8 cellular contexts compared by ENCODE assay signal in genomic region chr2:191151315-191151698, GRCh38. TPM values are rescaled to one million over a fixed set of nuclear protein-coding genes. Genes with fewer than 3 reads are reported as not detected.
DNase-seq lines count a peak whose midpoint lies in the region; ATAC-seq, FAIRE-seq and TF ChIP-seq lines count a peak whose summit lies in the region.

No MANE protein-coding gene starts in this region.

- CTCF ChIA-PET in activated CD8-positive, alpha-beta T cell treated with anti-CD3 and anti-CD28 coated beads, Interleukin-2, amount 10 ng/mL, durations not matched to agents 7 days and 5 days (lab: Charles Lee) = interaction anchor here (1.5 to 20.5 kb wide), 4 partner anchors 25 to 96 kb away, joined by 3 to 1116 read pairs (median 6); no protein-coding TSS in a partner anchor

- peak overlapping the region; percentile 92 for H3K4me3 Mint-ChIP-seq in activated CD8-positive, alpha-beta T cell treated with anti-CD3 and anti-CD28 coated beads, Interleukin-2, amount 10 ng/mL, durations not matched to agents 7 days and 5 days

- no peaks in the 10 kb centered on the region for H3K9me3 ChIP-seq in keratinocyte (ENCODE audit: control insufficient read depth, low read depth, low read length)
- no peaks in the 10 kb centered on the region for H3K9me3 ChIP-seq in thymus (ENCODE audit: control insufficient read depth)
- H3K9me3 ChIP-seq in adrenal gland (replicated peaks in 1 of 3) = no peaks in the 10 kb centered on the region

- no peak for TF ChIP-seq POLR2A in adrenal gland (IDR thresholded peaks at IDR 0.05)

- H3K36me3 ChIP-seq in keratinocyte (ENCODE audit: control insufficient read depth in 2 of 2, extremely low read depth in 1 of 2, insufficient read depth in 2 of 2, low read length in 2 of 2) (no peaks in the 10 kb centered on the region), thymus (ENCODE audit: control insufficient read depth, insufficient read depth) (no peaks in the 10 kb centered on the region), adrenal gland (replicated peaks in 1 of 2) (no peaks in the 10 kb centered on the region)

- peak; percentile 75 for DNase-seq in activated CD8-positive, alpha-beta memory T cell treated with anti-CD3 and anti-CD28 coated beads, Interleukin-2, amount 50 U/mL, for 48 hours
- no peak for DNase-seq in activated CD8-positive, alpha-beta memory T cell treated with anti-CD3 and anti-CD28 coated beads for 24 hours
- DNase-seq in activated CD8-positive, alpha-beta T cell treated with anti-CD3 and anti-CD28 coated beads, Interleukin-2, amount 10 ng/mL, durations not matched to agents 7 days and 5 days = no peak
- DNase-seq in keratinocyte (ENCODE audit: low read depth, low spot score) = no peak
- DNase-seq in adrenal gland = no peak
- DNase-seq in GM20000 (ENCODE audit: low spot score) = no peak

- no peaks in the 10 kb centered on the region for H3K27me3 Mint-ChIP-seq in activated CD8-positive, alpha-beta T cell treated with anti-CD3 and anti-CD28 coated beads, Interleukin-2, amount 10 ng/mL, durations not matched to agents 7 days and 5 days (ENCODE audit: low read depth)

- H3K4me2 ChIP-seq in keratinocyte (ENCODE audit: control insufficient read depth, extremely low read depth, insufficient read depth, low read depth, low read length) = peak overlapping the region; percentile 93

- 96% methylated on average over 6 of the region's 6 CpGs for WGBS in thymus
- 87 to 92% (median 88%) methylated on average over 6 of the region's 6 CpGs for WGBS in adrenal gland, 4 donors

- dilution Hi-C loops in keratinocyte (cut with MboI; ENCODE audit: extremely low pct_ligation_motif_present, low sequenced_read_pairs) = no loop called here

- H3K9ac ChIP-seq in keratinocyte (ENCODE audit: control insufficient read depth, extremely low read depth, insufficient read depth, low read length) = no peak overlapping the region

- H3K27ac ChIP-seq in keratinocyte (ENCODE audit: control insufficient read depth, insufficient read depth, low read length) = no peak overlapping the region
- H3K27ac ChIP-seq in thymus (ENCODE audit: low read depth) = peak overlapping the region; percentile 74
- H3K27ac ChIP-seq in adrenal gland = peak overlapping the region in 2 of 5 donors; percentile 41 to 73

- no peaks in the 10 kb centered on the region for H3K9me3 Mint-ChIP-seq in activated CD8-positive, alpha-beta T cell treated with anti-CD3 and anti-CD28 coated beads, Interleukin-2, amount 10 ng/mL, durations not matched to agents 7 days and 5 days (ENCODE audit: insufficient read depth)

- FAIRE-seq in keratinocyte (lab: Jason Lieb, UNC) = no peak

- POLR2A ChIA-PET in activated CD8-positive, alpha-beta T cell treated with anti-CD3 and anti-CD28 coated beads, Interleukin-2, amount 10 ng/mL, durations not matched to agents 7 days and 5 days (lab: Charles Lee) = interaction anchor here (0.8 to 5.0 kb wide), 14 partner anchors 8 to 526 kb away, joined by 3 to 165 read pairs (median 8); partner anchors contain the start of genes NABP1 and STAT1

- peaks cover 37% of the 10 kb centered on the region for H3K36me3 Mint-ChIP-seq in activated CD8-positive, alpha-beta T cell treated with anti-CD3 and anti-CD28 coated beads, Interleukin-2, amount 10 ng/mL, durations not matched to agents 7 days and 5 days (ENCODE audit: low read depth)

- peaks cover 73% of the 10 kb centered on the region for H3K4me1 Mint-ChIP-seq in activated CD8-positive, alpha-beta T cell treated with anti-CD3 and anti-CD28 coated beads, Interleukin-2, amount 10 ng/mL, durations not matched to agents 7 days and 5 days (ENCODE audit: low read depth)

- no peak for TF ChIP-seq CTCF in keratinocyte (optimal IDR thresholded peaks at IDR 0.05 in 1 of 3, IDR thresholded peaks at IDR 0.05 in 1 of 3, conservative IDR thresholded peaks at IDR 0.05 in 1 of 3; ENCODE audit: extremely low read depth in 1 of 3, insufficient read depth in 2 of 3, low read length in 3 of 3)
- no peak for TF ChIP-seq CTCF in adrenal gland (IDR thresholded peaks at IDR 0.05)
- TF ChIP-seq CTCF in GM20000 (IDR thresholded peaks at IDR 0.05; ENCODE audit: extremely low read depth, missing control alignments) = no peak

- peaks cover 6% of the 10 kb centered on the region for H3K4me1 ChIP-seq in keratinocyte (ENCODE audit: control insufficient read depth, extremely low read depth, insufficient read depth, low read length)
- H3K4me1 ChIP-seq in thymus (ENCODE audit: control insufficient read depth, insufficient read depth, low read length) = peaks cover 9% of the 10 kb centered on the region
- H3K4me1 ChIP-seq in adrenal gland (replicated peaks in 1 of 2) = no peaks in the 10 kb centered on the region

- peak overlapping the region; percentile 94 for H2AFZ ChIP-seq in keratinocyte (ENCODE audit: control insufficient read depth, low read length)

- H3K9me1 ChIP-seq in keratinocyte (ENCODE audit: control insufficient read depth, extremely low read depth, insufficient read depth, low read length) = no peaks in the 10 kb centered on the region

- peak overlapping the region; percentile 97 for H3K27ac Mint-ChIP-seq in activated CD8-positive, alpha-beta T cell treated with anti-CD3 and anti-CD28 coated beads, Interleukin-2, amount 10 ng/mL, durations not matched to agents 7 days and 5 days

- H4K20me1 ChIP-seq in keratinocyte (ENCODE audit: control insufficient read depth, extremely low read depth, insufficient read depth, low read length) = no peaks in the 10 kb centered on the region

- ATAC-seq in activated CD8-positive, alpha-beta T cell treated with anti-CD3 and anti-CD28 coated beads, Interleukin-2, amount 10 ng/mL, durations not matched to agents 7 days and 5 days = peak; percentile 7
- ATAC-seq in HG03095 (IDR thresholded peaks at IDR 0.05; ENCODE audit: unreplicated experiment) = no peak

- H3K4me3 ChIP-seq in keratinocyte (ENCODE audit: control insufficient read depth in 2 of 3, extremely low read depth in 1 of 3, insufficient read depth in 2 of 3, low read depth in 1 of 3, low read length in 3 of 3) (peak overlapping the region in 2 of 3 experiments; percentile 41 to 85), thymus (ENCODE audit: low read length) (peak overlapping the region; percentile 68), adrenal gland (peak overlapping the region in 1 of 4 donors; percentile 53)

- H3K27me3 ChIP-seq in keratinocyte (ENCODE audit: control insufficient read depth, extremely low read depth, insufficient read depth, low read length) (no peaks in the 10 kb centered on the region), thymus (ENCODE audit: control insufficient read depth, insufficient read depth) (no peaks in the 10 kb centered on the region), adrenal gland (no peaks in the 10 kb centered on the region)

- intact Hi-C loops in adrenal gland (cut with DNase I) = loop anchor here in 1 of 2 donors (10.0 kb wide), 1 partner anchor 97 kb away; no protein-coding TSS in a partner anchor

- H3K79me2 ChIP-seq in keratinocyte (ENCODE audit: control insufficient read depth, insufficient read depth, low read length) = no peaks in the 10 kb centered on the region

RNA-seq across cellular contexts. Expression of gene STAT4, which starts 0.5 kb away (rescaled TPM):
- total RNA-seq in activated CD8-positive, alpha-beta T cell treated with anti-CD3 and anti-CD28 coated beads, Interleukin-2, amount 10 ng/mL, durations not matched to agents 7 days and 5 days = 100 to 1,000 TPM; 154 to 157 TPM
- polyA plus RNA-seq in keratinocyte (1.6 to 3.3 TPM (median 2.0 TPM) in 3 replicates), thymus (13.9 TPM), adrenal gland (1 to 10 TPM; 1.8 to 5.1 (median 4.1) TPM)
- polyA plus RNA-seq in keratinocyte (2011; ENCODE audit: low read depth) = 0.40 TPM
- 1.8 and 3.0 TPM in 2 replicates for polyA plus RNA-seq in keratinocyte (2011; cell fraction: cytosol; rRNA removed)
- 3.0 and 3.1 TPM in 2 replicates for polyA plus RNA-seq in keratinocyte (2011; cell fraction: nucleus; rRNA removed)
- 0.80 and 0.92 TPM in 2 replicates for polyA plus RNA-seq in keratinocyte (2012; ENCODE audit: low replicate concordance)
- 0.16 to 2.2 TPM (median 1.7 TPM) in 3 replicates for polyA minus RNA-seq in keratinocyte
- not detected for polyA minus RNA-seq in keratinocyte (2011; cell fraction: cytosol; rRNA and poly(A)+ RNA removed)
- polyA minus RNA-seq in keratinocyte (2011; cell fraction: nucleus; rRNA and poly(A)+ RNA removed) = 1.3 and 2.7 TPM in 2 replicates
- total RNA-seq in adrenal gland = 1 to 10 TPM in 6 of 8 donors, under 1 TPM in 2; 0.52 to 4.9 (median 1.3) TPM
